In genomic region chr2:221608442-221608841, GRCh38 we compare ENCODE assay signal across 22 cellular contexts. TPM values are rescaled to one million over a fixed set of nuclear protein-coding genes. Genes with fewer than 3 reads are reported as not detected.
A peak's percentile ranks its signal among the peaks of the same experiment; 100 is the strongest.
DNase-seq lines count a peak whose midpoint lies in the region; ATAC-seq, FAIRE-seq and TF ChIP-seq lines count a peak whose summit lies in the region.
"Had no signal": no experiment of that assay in that cellular context is flagged by ENCODE, and none has a peak within 500 bp of the region (broad histone marks: within the 10 kb centered on the region; RNA-seq: fewer than 3 reads in every experiment).

No MANE protein-coding gene starts in this region.

- H3K4me3 Mint-ChIP-seq in H9: no peak overlapping the region
- H3K4me3 Mint-ChIP-seq: B cell; CD4-positive, alpha-beta T cell; CD8-positive, alpha-beta T cell had no signal

- no peaks in the 10 kb centered on the region for H3K23me2 ChIP-seq in H9 (ENCODE audit: insufficient read length, low read depth, low read length, poor library complexity, severe bottlenecking)

- H3K36me3 Mint-ChIP-seq in H9 (ENCODE audit: insufficient read depth in 1 of 3, low read depth in 3 of 3): no peaks in the 10 kb centered on the region; a peak in 1 of 7 replicates
- H3K36me3 Mint-ChIP-seq: CD8-positive, alpha-beta T cell had no signal

- BruUV-seq in HepG2 (replicated peaks; lab: Mats Ljungman, UMichigan): no TSS peak

- DNase-seq in HepG2 (ENCODE audit: low spot score) (no peak), right lobe of liver (no peak), keratinocyte (ENCODE audit: low read depth, low spot score) (no peak), H9 (no peak), spleen (no peak)
- DNase-seq: AML-193; Caco-2; Calu3; CD4-positive, alpha-beta T cell; CD8-positive, alpha-beta T cell; DMS79 treated with DMSO at 0.1 percent for 48 hours; GF-D8 had no signal

- H3K56ac ChIP-seq in H9 (ENCODE audit: insufficient read length, low read depth, low read length): no peak overlapping the region

- H3K23ac ChIP-seq in H9 (ENCODE audit: insufficient read length, low read depth, low read length): no peak overlapping the region

- no peak overlapping the region for H3T11ph ChIP-seq in H9 (ENCODE audit: low read length)

- no peak overlapping the region for H3K27ac ChIP-seq in HepG2 (ENCODE audit: extremely low read length, insufficient read depth, low read length)
- H3K27ac ChIP-seq in right lobe of liver: no peak overlapping the region
- H3K27ac ChIP-seq in cingulate gyrus (ENCODE audit: low read depth, low read length): peak overlapping the region; percentile 14
- no peak overlapping the region for H3K27ac ChIP-seq in keratinocyte (ENCODE audit: control insufficient read depth, insufficient read depth, low read length)
- H3K27ac ChIP-seq in H9 (ENCODE audit: insufficient read length, low read depth, low read length): no peak overlapping the region
- no peak overlapping the region for H3K27ac ChIP-seq in spleen
- H3K27ac ChIP-seq: 22Rv1; A549; BLaER1 treated with 17β-estradiol and CSF1 and Interleukin-3, amounts not matched to agents 10 nM and 100 nM; C4-2B had no signal

- FAIRE-seq in HepG2 (lab: Jason Lieb, UNC) (no peak), keratinocyte (lab: Jason Lieb, UNC) (no peak)
- FAIRE-seq: A549, D721Med, G401.6, GM12891, GM19239 had no signal

- no peak for TF ChIP-seq RAD21 in HepG2 (CRISPR knock-in tag; IDR thresholded peaks at IDR 0.05)

- no peak overlapping the region for H4K5ac ChIP-seq in H9 (ENCODE audit: insufficient read length, low read depth, low read length)

- intact Hi-C loops in HepG2 (cut with micrococcal nuclease; ENCODE audit: unreplicated experiment) (no loop called here), right lobe of liver (cut with DNase I) (no loop called here), spleen (cut with DNase I; ENCODE audit: low total_unique reads) (no loop called here)

- POLR2A ChIA-PET in HepG2 (lab: Yijun Ruan, JAX): no interaction called here

- no peak overlapping the region for H2BK120ac ChIP-seq in H9 (ENCODE audit: low read depth, low read length, poor library complexity, severe bottlenecking)

- no peaks in the 10 kb centered on the region for H3K79me1 ChIP-seq in H9 (ENCODE audit: insufficient read depth, low read depth, low read length, poor library complexity, severe bottlenecking)

- ATAC-seq in HepG2 (no peak), right lobe of liver (no peak)
- ATAC-seq: A549; CD8-positive, alpha-beta T cell had no signal

- no peak overlapping the region for H4K8ac ChIP-seq in H9 (replicated peaks; ENCODE audit: insufficient read length, low read depth, low read length)

- H4K91ac ChIP-seq in H9 (ENCODE audit: insufficient read length, low read depth, low read length): no peak overlapping the region

- no peak overlapping the region for H2BK12ac ChIP-seq in H9 (ENCODE audit: insufficient read length, low read depth, low read length)

- no peak overlapping the region for H3K14ac ChIP-seq in H9 (ENCODE audit: insufficient read depth, low read length)

- no peak overlapping the region for H3K27ac Mint-ChIP-seq in H9
- H3K27ac Mint-ChIP-seq: B cell; CD4-positive, alpha-beta T cell; CD8-positive, alpha-beta T cell had no signal

- TF ChIP-seq CTCF in HepG2 (CRISPR knock-in tag; IDR thresholded peaks at IDR 0.05): no peak
- TF ChIP-seq CTCF in right lobe of liver (IDR thresholded peaks at IDR 0.05): no peak
- no peak for TF ChIP-seq CTCF in keratinocyte (optimal IDR thresholded peaks at IDR 0.05 in 1 of 3, IDR thresholded peaks at IDR 0.05 in 1 of 3, conservative IDR thresholded peaks at IDR 0.05 in 1 of 3; ENCODE audit: extremely low read depth in 1 of 3, insufficient read depth in 2 of 3, low read length in 3 of 3)
- TF ChIP-seq CTCF in H9 (conservative IDR thresholded peaks at IDR 0.05): no peak
- no peak for TF ChIP-seq CTCF in spleen (IDR thresholded peaks at IDR 0.05 in 8 of 11, conservative IDR thresholded peaks at IDR 0.05 in 3 of 11)

- H3K27me3 ChIP-seq in HepG2 (ENCODE audit: control insufficient read depth in 1 of 2, insufficient read depth in 2 of 2, low read length in 2 of 2): no peaks in the 10 kb centered on the region
- no peaks in the 10 kb centered on the region for H3K27me3 ChIP-seq in right lobe of liver
- no peaks in the 10 kb centered on the region for H3K27me3 ChIP-seq in keratinocyte (ENCODE audit: control insufficient read depth, extremely low read depth, insufficient read depth, low read length)
- H3K27me3 ChIP-seq in H9 (ENCODE audit: insufficient read depth, low read length): no peaks in the 10 kb centered on the region
- H3K27me3 ChIP-seq in spleen (replicated peaks in 1 of 7): peaks cover 0 to 4% (median 0%) of the 10 kb centered on the region in 7 donors
- H3K27me3 ChIP-seq: BLaER1 treated with 17β-estradiol and CSF1 and Interleukin-3, amounts not matched to agents 10 nM and 100 nM had no signal

- CTCF ChIA-PET in HepG2 (lab: Yijun Ruan, JAX; ENCODE audit: low intra/inter-chr PET ratio, low total read pairs): no interaction called here

- H3K27me3 Mint-ChIP-seq in H9 (ENCODE audit: low read depth): no peaks in the 10 kb centered on the region

- no peak overlapping the region for H2AFZ ChIP-seq in HepG2 (ENCODE audit: low read length)
- H2AFZ ChIP-seq in keratinocyte (ENCODE audit: control insufficient read depth, low read length): peak overlapping the region; percentile 0
- H2AFZ ChIP-seq in H9 (ENCODE audit: low read length): no peak overlapping the region

- no peaks in the 10 kb centered on the region; a peak in 1 of 5 replicates for H3K9me3 Mint-ChIP-seq in H9
- H3K9me3 Mint-ChIP-seq: CD4-positive, alpha-beta T cell; CD8-positive, alpha-beta T cell had no signal

- in situ Hi-C loops in HepG2 (cut with HindIII; ENCODE audit: extremely low pct_ligation_motif_present, low pct_unique_long_range_greater_than_20kb): no loop called here

- H3K4ac ChIP-seq in H9 (ENCODE audit: low read depth, low read length): no peak overlapping the region

- TF ChIP-seq POLR2A in HepG2 (IDR thresholded peaks at IDR 0.05; ENCODE audit: insufficient read depth in 1 of 2, low read depth in 2 of 2, low read length in 2 of 2) (no peak), right lobe of liver (IDR thresholded peaks at IDR 0.05) (no peak), spleen (IDR thresholded peaks at IDR 0.05) (no peak)

- no peak overlapping the region for H2AK5ac ChIP-seq in H9 (ENCODE audit: insufficient read length, low read length)

- H3K36me3 ChIP-seq in HepG2 (replicated peaks in 1 of 2; ENCODE audit: control insufficient read depth in 1 of 2, insufficient read depth in 2 of 2, low read length in 2 of 2) (no peaks in the 10 kb centered on the region), right lobe of liver (no peaks in the 10 kb centered on the region), keratinocyte (ENCODE audit: control insufficient read depth in 2 of 2, extremely low read depth in 1 of 2, insufficient read depth in 2 of 2, low read length in 2 of 2) (no peaks in the 10 kb centered on the region), spleen (no peaks in the 10 kb centered on the region)
- H3K36me3 ChIP-seq: BLaER1 treated with 17β-estradiol and CSF1 and Interleukin-3, amounts not matched to agents 10 nM and 100 nM had no signal

- no peak overlapping the region for H3K4me3 ChIP-seq in HepG2 (replicated peaks in 1 of 3; ENCODE audit: insufficient read depth in 1 of 3, low read depth in 2 of 3, low read length in 3 of 3)
- no peak overlapping the region for H3K4me3 ChIP-seq in right lobe of liver
- no peak overlapping the region for H3K4me3 ChIP-seq in keratinocyte (ENCODE audit: control insufficient read depth in 2 of 3, extremely low read depth in 1 of 3, insufficient read depth in 2 of 3, low read depth in 1 of 3, low read length in 3 of 3)
- H3K4me3 ChIP-seq in spleen: no peak overlapping the region
- H3K4me3 ChIP-seq: A549; BLaER1 treated with 17β-estradiol and CSF1 and Interleukin-3, amounts not matched to agents 10 nM and 100 nM had no signal

- no peaks in the 10 kb centered on the region for H3K9me1 ChIP-seq in keratinocyte (ENCODE audit: control insufficient read depth, extremely low read depth, insufficient read depth, low read length)

- no peak overlapping the region for H2BK20ac ChIP-seq in H9 (ENCODE audit: low read depth, low read length, poor library complexity, severe bottlenecking)

- 3% methylated on average over 3 of the region's 3 CpGs for WGBS in HepG2 (ENCODE audit: low lambda C conversion rate)
- WGBS in right lobe of liver (ENCODE audit: insufficient coverage, low coverage, low lambda C conversion rate, missing lambda C conversion rate): 34% methylated on average over 3 of the region's 3 CpGs
- WGBS in H9 (ENCODE audit: extremely low coverage, insufficient read length, low lambda C conversion rate): no CpG with 5 or more reads among the region's 3 CpGs
- 67 to 87% (median 84%) methylated on average over 3 of the region's 3 CpGs for WGBS in spleen, 5 donors

- H3K9ac ChIP-seq in HepG2 (ENCODE audit: insufficient read depth, low read depth, low read length): no peak overlapping the region
- H3K9ac ChIP-seq in keratinocyte (ENCODE audit: control insufficient read depth, extremely low read depth, insufficient read depth, low read length): no peak overlapping the region
- H3K9ac ChIP-seq in H9 (ENCODE audit: extremely low read depth, insufficient read length, low read length): no peak overlapping the region
- H3K9ac ChIP-seq: BLaER1 treated with 17β-estradiol and CSF1 and Interleukin-3, amounts not matched to agents 10 nM and 100 nM had no signal

- no peak overlapping the region for H2BK15ac ChIP-seq in H9 (ENCODE audit: low read depth, low read length)

- dilution Hi-C loops in keratinocyte (cut with MboI; ENCODE audit: extremely low pct_ligation_motif_present, low sequenced_read_pairs): no loop called here

- TF ChIP-seq EP300 in HepG2 (IDR thresholded peaks at IDR 0.05; ENCODE audit: low read depth in 2 of 2, low read length in 2 of 2): no peak
- no peak for TF ChIP-seq EP300 in HepG2 (CRISPR knock-in tag; IDR thresholded peaks at IDR 0.05; ENCODE audit: borderline replicate concordance)

- H4K20me1 ChIP-seq in HepG2 (ENCODE audit: insufficient read depth, low read length) (no peaks in the 10 kb centered on the region), keratinocyte (ENCODE audit: control insufficient read depth, extremely low read depth, insufficient read depth, low read length) (no peaks in the 10 kb centered on the region), H9 (ENCODE audit: control insufficient read depth, insufficient read depth, insufficient read length) (no peaks in the 10 kb centered on the region)
- H4K20me1 ChIP-seq: BLaER1 treated with 17β-estradiol and CSF1 and Interleukin-3, amounts not matched to agents 10 nM and 100 nM had no signal

- H3K4me2 ChIP-seq in HepG2 (ENCODE audit: low read depth, low read length) (no peak overlapping the region), keratinocyte (ENCODE audit: control insufficient read depth, extremely low read depth, insufficient read depth, low read depth, low read length) (no peak overlapping the region), H9 (ENCODE audit: insufficient read depth, insufficient read length, low read length) (no peak overlapping the region)
- H3K4me2 ChIP-seq: A549; BLaER1 treated with 17β-estradiol and CSF1 and Interleukin-3, amounts not matched to agents 10 nM and 100 nM had no signal

- H3K79me2 ChIP-seq in HepG2 (ENCODE audit: insufficient read depth, low read length) (no peaks in the 10 kb centered on the region), keratinocyte (ENCODE audit: control insufficient read depth, insufficient read depth, low read length) (no peaks in the 10 kb centered on the region), H9 (ENCODE audit: insufficient read depth, low read length) (no peaks in the 10 kb centered on the region)

- no peak overlapping the region for H2BK5ac ChIP-seq in H9 (ENCODE audit: insufficient read length, low read length)

- H3K4me1 ChIP-seq in HepG2 (ENCODE audit: insufficient read depth, low read length): no peaks in the 10 kb centered on the region
- H3K4me1 ChIP-seq in right lobe of liver: no peaks in the 10 kb centered on the region
- H3K4me1 ChIP-seq in keratinocyte (ENCODE audit: control insufficient read depth, extremely low read depth, insufficient read depth, low read length): no peaks in the 10 kb centered on the region
- no peaks in the 10 kb centered on the region; the same call in 1 of the 2 replicates for H3K4me1 ChIP-seq in H9 (ENCODE audit: insufficient read depth, low read length)
- no peaks in the 10 kb centered on the region for H3K4me1 ChIP-seq in spleen
- H3K4me1 ChIP-seq: A549; BLaER1 treated with 17β-estradiol and CSF1 and Interleukin-3, amounts not matched to agents 10 nM and 100 nM had no signal

- H3K9me3 ChIP-seq in HepG2 (ENCODE audit: low read length) (no peaks in the 10 kb centered on the region), right lobe of liver (no peaks in the 10 kb centered on the region), keratinocyte (ENCODE audit: control insufficient read depth, low read depth, low read length) (no peaks in the 10 kb centered on the region), H9 (ENCODE audit: control insufficient read depth, low read depth, low read length) (no peaks in the 10 kb centered on the region), spleen (no peaks in the 10 kb centered on the region)
- H3K9me3 ChIP-seq: A549; BLaER1 treated with 17β-estradiol and CSF1 and Interleukin-3, amounts not matched to agents 10 nM and 100 nM; Caco-2 had no signal

- no peak overlapping the region for H3K18ac ChIP-seq in H9 (ENCODE audit: insufficient read length, low read depth, low read length)

- H3K4me1 Mint-ChIP-seq in H9: peaks cover 40 to 47% of the 10 kb centered on the region in 2 experiments
- H3K4me1 Mint-ChIP-seq: B cell had no signal

RNA-seq across cellular contexts. Expression of gene EPHA4, which starts 36.3 kb away (rescaled TPM):
- total RNA-seq in HepG2 (2016; rRNA removed; fragmentation: Illumina TruSeq; extraction: Trizol): not detected in 2 replicates
- not detected in 2 replicates for total RNA-seq in HepG2 (2016; cell fraction: cytosol; rRNA removed; fragmentation: Illumina TruSeq; extraction: Trizol; ENCODE audit: low read depth)
- total RNA-seq in HepG2 (2016; cell fraction: insoluble cytoplasmic fraction; rRNA removed; fragmentation: Illumina TruSeq; extraction: Trizol): not detected in 2 replicates
- not detected in 2 replicates for total RNA-seq in HepG2 (2016; cell fraction: membrane; rRNA removed; fragmentation: Illumina TruSeq; extraction: Trizol)
- total RNA-seq in HepG2 (2016; cell fraction: nucleus; rRNA removed; fragmentation: Illumina TruSeq; extraction: Trizol): not detected in 2 replicates
- polyA plus RNA-seq in HepG2 (2011; rRNA removed): not detected in 2 replicates
- polyA plus RNA-seq in HepG2 (2011; cell fraction: cytosol; rRNA removed): not detected in 2 replicates
- polyA plus RNA-seq in HepG2 (2011; cell fraction: nucleus; rRNA removed): not detected in 2 replicates
- not detected in 2 replicates for polyA plus RNA-seq in HepG2 (2012)
- polyA plus RNA-seq in HepG2 (2016; cell fraction: cytosol; fragmentation: Illumina TruSeq; extraction: Trizol; ENCODE audit: low read depth): not detected in 2 replicates
- polyA plus RNA-seq in HepG2 (2016; cell fraction: insoluble cytoplasmic fraction; fragmentation: Illumina TruSeq; extraction: Trizol; ENCODE audit: low read depth): not detected in 2 replicates
- not detected in 2 replicates for polyA plus RNA-seq in HepG2 (2016; cell fraction: membrane; fragmentation: Illumina TruSeq; extraction: Trizol; ENCODE audit: low read depth)
- not detected in 2 replicates for polyA plus RNA-seq in HepG2 (2016; cell fraction: nucleus; fragmentation: Illumina TruSeq; extraction: Trizol; ENCODE audit: insufficient read depth, low read depth)
- polyA minus RNA-seq in HepG2 (2011; rRNA and poly(A)+ RNA removed; ENCODE audit: low replicate concordance): not detected in 2 replicates
- not detected in 2 replicates for polyA minus RNA-seq in HepG2 (2011; cell fraction: cytosol; rRNA and poly(A)+ RNA removed)
- polyA minus RNA-seq in HepG2 (2011; cell fraction: nucleus; rRNA and poly(A)+ RNA removed): not detected in 2 replicates
- total RNA-seq in right lobe of liver: 1 to 10 TPM in 3 of 6 experiments, under 1 TPM in 3; 0.61 to 2.9 (median 1.0) TPM
- 6.5 to 20.2 TPM (median 9.0 TPM) in 3 replicates for polyA plus RNA-seq in keratinocyte
- polyA plus RNA-seq in keratinocyte (2011; ENCODE audit: low read depth): 15.0 TPM
- polyA plus RNA-seq in keratinocyte (2011; cell fraction: cytosol; rRNA removed): 1.8 and 2.6 TPM in 2 replicates
- polyA plus RNA-seq in keratinocyte (2011; cell fraction: nucleus; rRNA removed): 21.6 and 25.2 TPM in 2 replicates
- polyA plus RNA-seq in keratinocyte (2012; ENCODE audit: low replicate concordance): 3.9 and 7.1 TPM in 2 replicates
- 14.3 to 41.4 TPM (median 24.7 TPM) in 3 replicates for polyA minus RNA-seq in keratinocyte
- polyA minus RNA-seq in keratinocyte (2011; cell fraction: cytosol; rRNA and poly(A)+ RNA removed): 5.8 TPM
- polyA minus RNA-seq in keratinocyte (2011; cell fraction: nucleus; rRNA and poly(A)+ RNA removed): 24.0 and 44.6 TPM in 2 replicates
- 20.6 and 25.1 TPM in 2 replicates for total RNA-seq in H9 (2021)
- total RNA-seq in spleen: 10 to 100 TPM in 6 of 7 donors, 1 to 10 TPM in 1; 8.2 to 21.0 (median 17.5) TPM
- 1 to 10 TPM in 2 of 3 donors, under 1 TPM in 1; 0.80 to 2.9 (median 1.4) TPM for polyA plus RNA-seq in spleen
